In the genomic region with DNA sequence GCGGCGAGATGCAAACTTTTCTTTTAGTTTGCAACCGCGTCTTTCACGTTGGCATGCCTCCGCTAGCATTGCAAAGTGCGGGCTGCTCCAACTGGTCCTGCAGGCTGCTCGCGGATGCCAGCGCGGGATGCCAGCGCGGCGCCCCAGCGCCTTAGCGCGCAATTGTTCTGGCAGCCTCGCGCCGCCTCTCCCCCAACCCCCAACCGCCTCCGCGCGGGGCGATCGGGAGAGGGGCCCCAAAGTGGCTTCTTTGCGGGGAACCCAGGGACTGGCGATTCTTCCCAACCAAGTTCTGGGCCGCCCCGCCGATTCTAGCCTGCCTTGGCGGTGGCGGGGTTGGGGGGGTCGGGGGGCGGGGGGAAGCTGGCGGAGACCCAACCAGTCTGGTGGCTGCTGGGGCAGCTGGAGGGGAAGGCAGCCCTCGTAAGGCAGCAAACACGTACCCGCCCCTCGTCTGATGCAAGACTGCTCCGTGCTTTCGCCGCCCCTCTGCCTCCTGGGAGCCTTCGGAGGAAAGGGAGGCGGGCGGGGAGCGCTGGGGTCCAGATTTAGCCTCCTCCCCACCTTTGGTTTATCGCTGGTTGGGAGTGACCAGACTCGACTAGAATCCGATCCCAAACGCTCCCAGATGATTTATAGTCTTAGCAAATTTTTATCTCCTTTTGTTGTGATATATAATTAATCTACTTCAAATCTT, we compare ENCODE assay signal across 8 cellular contexts. TPM values are rescaled to one million over a fixed set of nuclear protein-coding genes. Genes with fewer than 3 reads are reported as not detected.
DNase-seq lines count a peak whose midpoint lies in the region; ATAC-seq and TF ChIP-seq lines count a peak whose summit lies in the region.

No MANE protein-coding gene starts in this region.

- H3K4me3 ChIP-seq in HAP-1 (peak overlapping the region; percentile 92), ectodermal cell (ENCODE audit: insufficient read depth, low read depth, low read length) (peak overlapping the region; percentile 71)

- POLR2A ChIA-PET in WTC11 (lab: Charles Lee), result interaction anchor here (0.5 to 3.3 kb wide), 17 partner anchors 11 to 99 kb away, joined by 3 to 22 read pairs (median 4); partner anchors contain the start of gene ZNF697

- peak; percentile 62 for DNase-seq in Caki2 (ENCODE audit: low read depth)
- peak; percentile 88 to 93 for DNase-seq in HAP-1 (ENCODE audit: low spot score in 2 of 2)
- DNase-seq in NCI-H2029 treated with DMSO at 0.1 percent for 48 hours (lab: John Stamatoyannopoulos, UW), result peak; percentile 18
- peak; percentile 92 for DNase-seq in WTC11 (ENCODE audit: low spot score)
- DNase-seq in medulla oblongata (ENCODE audit: extremely low spot score), result peak; percentile 52
- peak; percentile 26 to 31 for DNase-seq in stimulated activated CD8-positive, alpha-beta memory T cell treated with anti-CD3 and anti-CD28 coated beads, Interleukin-15, amount 100 ng/mL, for 4 hours (ENCODE audit: low read depth in 2 of 2)
- no peak for DNase-seq in NK-92 treated with Interleukin-12 subunit alpha and Interleukin-12 subunit beta, amount 100 ng/mL, for 24 hours (lab: John Stamatoyannopoulos, UW)

- H3K4me3 Mint-ChIP-seq in WTC11, result peak overlapping the region; percentile 98

- H3K9me3 ChIP-seq in HAP-1 (peaks cover 2% of the 10 kb centered on the region; the same call in 1 of the 2 replicates), ectodermal cell (ENCODE audit: control insufficient read depth, low read length) (no peaks in the 10 kb centered on the region)

- H3K27ac Mint-ChIP-seq in WTC11, result peak overlapping the region; percentile 98

- CTCF ChIA-PET in WTC11 (lab: Charles Lee), result interaction anchor here (1.2 to 4.7 kb wide), 5 partner anchors 24 to 101 kb away, joined by 5 to 39 read pairs (median 17); partner anchors contain the start of gene ZNF697

- H3K9me3 Mint-ChIP-seq in WTC11, result no peaks in the 10 kb centered on the region

- H3K27ac ChIP-seq in ectodermal cell (ENCODE audit: insufficient read depth, low read depth, low read length, poor library complexity, severe bottlenecking), result peak overlapping the region; percentile 87

- TF ChIP-seq CTCF in WTC11 (IDR thresholded peaks at IDR 0.05), result no peak

- WGBS in ectodermal cell, 2 experiments, result 0% methylated on average over 51 of the region's 51 CpGs

- peak; percentile 72 for ATAC-seq in WTC11

- H3K27me3 ChIP-seq in HAP-1 (ENCODE audit: low read depth) (peaks cover 8% of the 10 kb centered on the region; the same call in 1 of the 2 replicates), ectodermal cell (ENCODE audit: control insufficient read depth, insufficient read depth, low read length, poor library complexity, severe bottlenecking) (no peaks in the 10 kb centered on the region)

- H3K36me3 Mint-ChIP-seq in WTC11, result peaks cover 3% of the 10 kb centered on the region

- peaks cover 47% of the 10 kb centered on the region for H3K4me1 Mint-ChIP-seq in WTC11

- H3K4me1 ChIP-seq in HAP-1 (peaks cover 47% of the 10 kb centered on the region), ectodermal cell (ENCODE audit: control insufficient read depth, insufficient read depth, low read length) (peaks cover 27% of the 10 kb centered on the region)

- no peaks in the 10 kb centered on the region; the same call in 1 of the 2 replicates for H3K27me3 Mint-ChIP-seq in WTC11 (ENCODE audit: low read depth)

- in situ Hi-C loops in Caki2 (cut with HindIII; ENCODE audit: low pct_unique_long_range_greater_than_20kb, low sequenced_read_pairs) (no loop called here), HAP-1 (cut with MboI; ENCODE audit: low sequenced_read_pairs) (no loop called here)

- H3K36me3 ChIP-seq in HAP-1 (replicated peaks) (peaks cover 10% of the 10 kb centered on the region), ectodermal cell (ENCODE audit: control insufficient read depth, insufficient read depth, low read length) (no peaks in the 10 kb centered on the region)

TF ChIP-seq in WTC11, 78 proteins besides CTCF, POLR2A, EP300 and RAD21 (continues in another document):
- TF ChIP-seq ZMAT4 (CRISPR knock-in tag; IDR thresholded peaks at IDR 0.05) (peak; percentile 80), TEAD4 (CRISPR knock-in tag; IDR thresholded peaks at IDR 0.05) (peak; percentile 60; the same call in 1 of the 2 replicates), GABPB1 (CRISPR knock-in tag; IDR thresholded peaks at IDR 0.05) (peak; percentile 99), FOXK1 (CRISPR knock-in tag; IDR thresholded peaks at IDR 0.05) (no peak), FOXP4 (CRISPR knock-in tag; IDR thresholded peaks at IDR 0.05) (0 out of 2 replicates have a peak, but pooled peaks have one; percentile 45), TEAD1 (CRISPR knock-in tag; IDR thresholded peaks at IDR 0.05) (peak; percentile 5; the same call in 1 of the 2 replicates), MAX (CRISPR knock-in tag; IDR thresholded peaks at IDR 0.05) (peak; percentile 51; the same call in 1 of the 2 replicates), KAT7 (CRISPR knock-in tag; IDR thresholded peaks at IDR 0.05; ENCODE audit: borderline replicate concordance) (0 out of 2 replicates have a peak, but pooled peaks have one; percentile 15), ATF1 (CRISPR knock-in tag; IDR thresholded peaks at IDR 0.05) (no peak), ZNF416 (CRISPR knock-in tag; IDR thresholded peaks at IDR 0.05) (no peak), NFATC4 (CRISPR knock-in tag; IDR thresholded peaks at IDR 0.05) (peak; percentile 86), GTF2I (CRISPR knock-in tag; conservative IDR thresholded peaks at IDR 0.05) (no peak), ZNF396 (CRISPR knock-in tag; IDR thresholded peaks at IDR 0.05; ENCODE audit: borderline replicate concordance) (no peak)
- TF ChIP-seq, protein P1, sequence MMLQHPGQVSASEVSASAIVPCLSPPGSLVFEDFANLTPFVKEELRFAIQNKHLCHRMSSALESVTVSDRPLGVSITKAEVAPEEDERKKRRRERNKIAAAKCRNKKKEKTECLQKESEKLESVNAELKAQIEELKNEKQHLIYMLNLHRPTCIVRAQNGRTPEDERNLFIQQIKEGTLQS (CRISPR knock-in tag; conservative IDR thresholded peaks at IDR 0.05), result no peak
- TF ChIP-seq, protein P2, sequence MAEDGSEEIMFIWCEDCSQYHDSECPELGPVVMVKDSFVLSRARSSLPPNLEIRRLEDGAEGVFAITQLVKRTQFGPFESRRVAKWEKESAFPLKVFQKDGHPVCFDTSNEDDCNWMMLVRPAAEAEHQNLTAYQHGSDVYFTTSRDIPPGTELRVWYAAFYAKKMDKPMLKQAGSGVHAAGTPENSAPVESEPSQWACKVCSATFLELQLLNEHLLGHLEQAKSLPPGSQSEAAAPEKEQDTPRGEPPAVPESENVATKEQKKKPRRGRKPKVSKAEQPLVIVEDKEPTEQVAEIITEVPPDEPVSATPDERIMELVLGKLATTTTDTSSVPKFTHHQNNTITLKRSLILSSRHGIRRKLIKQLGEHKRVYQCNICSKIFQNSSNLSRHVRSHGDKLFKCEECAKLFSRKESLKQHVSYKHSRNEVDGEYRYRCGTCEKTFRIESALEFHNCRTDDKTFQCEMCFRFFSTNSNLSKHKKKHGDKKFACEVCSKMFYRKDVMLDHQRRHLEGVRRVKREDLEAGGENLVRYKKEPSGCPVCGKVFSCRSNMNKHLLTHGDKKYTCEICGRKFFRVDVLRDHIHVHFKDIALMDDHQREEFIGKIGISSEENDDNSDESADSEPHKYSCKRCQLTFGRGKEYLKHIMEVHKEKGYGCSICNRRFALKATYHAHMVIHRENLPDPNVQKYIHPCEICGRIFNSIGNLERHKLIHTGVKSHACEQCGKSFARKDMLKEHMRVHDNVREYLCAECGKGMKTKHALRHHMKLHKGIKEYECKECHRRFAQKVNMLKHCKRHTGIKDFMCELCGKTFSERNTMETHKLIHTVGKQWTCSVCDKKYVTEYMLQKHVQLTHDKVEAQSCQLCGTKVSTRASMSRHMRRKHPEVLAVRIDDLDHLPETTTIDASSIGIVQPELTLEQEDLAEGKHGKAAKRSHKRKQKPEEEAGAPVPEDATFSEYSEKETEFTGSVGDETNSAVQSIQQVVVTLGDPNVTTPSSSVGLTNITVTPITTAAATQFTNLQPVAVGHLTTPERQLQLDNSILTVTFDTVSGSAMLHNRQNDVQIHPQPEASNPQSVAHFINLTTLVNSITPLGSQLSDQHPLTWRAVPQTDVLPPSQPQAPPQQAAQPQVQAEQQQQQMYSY (CRISPR knock-in tag; IDR thresholded peaks at IDR 0.05), result no peak

RNA-seq across cellular contexts. Expression of gene PHGDH, which starts 0.8 kb away (rescaled TPM):
- total RNA-seq in Caki2 (2014; rRNA removed; shearing (Covaris generic); ENCODE audit: low replicate concordance), result 60.8 and 74.9 TPM in 2 replicates
- total RNA-seq in WTC11 (2021), result 592 to 630 TPM (median 618 TPM) in 3 replicates
- polyA plus RNA-seq in ectodermal cell (2013, experiment 1 of 4), result 343 TPM
- 342 TPM for polyA plus RNA-seq in ectodermal cell (2013, experiment 2 of 4)
- 271 TPM for polyA plus RNA-seq in ectodermal cell (2013, experiment 3 of 4)
- 278 TPM for polyA plus RNA-seq in ectodermal cell (2013, experiment 4 of 4)

RNA-seq across cellular contexts. Expression of gene HMGCS2, which starts 56.2 kb away (rescaled TPM):
- total RNA-seq in Caki2 (2014; rRNA removed; shearing (Covaris generic); ENCODE audit: low replicate concordance), result not detected in 2 replicates
- total RNA-seq in WTC11 (2021), result 0.24 to 0.69 TPM (median 0.41 TPM) in 3 replicates
- 0.91 TPM for polyA plus RNA-seq in ectodermal cell (2013, experiment 1 of 4)
- 0.91 TPM for polyA plus RNA-seq in ectodermal cell (2013, experiment 2 of 4)
- polyA plus RNA-seq in ectodermal cell (2013, experiment 3 of 4), result 1.1 TPM
- 0.81 TPM for polyA plus RNA-seq in ectodermal cell (2013, experiment 4 of 4)
